In genomic region chr17:58312824-58313223, GRCh38 we compare ENCODE assay signal across 3 cellular contexts.
TF ChIP-seq lines count a peak whose summit lies in the region.

No MANE protein-coding gene starts in this region.

TF ChIP-seq in SK-N-SH, 30 proteins besides CTCF, POLR2A, EP300 and RAD21:
- TF ChIP-seq TEAD4 (IDR thresholded peaks at IDR 0.05; ENCODE audit: borderline replicate concordance, insufficient read depth) (no peak), ELF1 (IDR thresholded peaks at IDR 0.05) (no peak), PBX3 (IDR thresholded peaks at IDR 0.05) (no peak), MEF2A (IDR thresholded peaks at IDR 0.05; ENCODE audit: borderline replicate concordance, low read depth) (no peak), NRF1 (IDR thresholded peaks at IDR 0.05; ENCODE audit: low read depth, low read length) (no peak), JUND (IDR thresholded peaks at IDR 0.05) (no peak), GABPA (IDR thresholded peaks at IDR 0.05; ENCODE audit: low read depth) (no peak), CHD2 (IDR thresholded peaks at IDR 0.05; ENCODE audit: low read length, partially characterized antibody) (no peak), FOSL2 (IDR thresholded peaks at IDR 0.05; ENCODE audit: borderline replicate concordance, low read depth) (no peak), TAF1 (IDR thresholded peaks at IDR 0.05; ENCODE audit: borderline replicate concordance, low read depth, low read length) (no peak), IRF3 (IDR thresholded peaks at IDR 0.05; ENCODE audit: low read depth, low read length) (no peak), USF2 (IDR thresholded peaks at IDR 0.05; ENCODE audit: borderline replicate concordance, low read depth, low read length) (no peak), RXRA (IDR thresholded peaks at IDR 0.05; ENCODE audit: borderline replicate concordance, low read depth) (no peak), NFIC (IDR thresholded peaks at IDR 0.05; ENCODE audit: borderline replicate concordance) (no peak), RFX5 (IDR thresholded peaks at IDR 0.05; ENCODE audit: low read length) (no peak)

TF ChIP-seq in SK-N-SH treated with all-trans-retinoic acid at 6 μM for 48 hours, 23 proteins besides CTCF, POLR2A, EP300 and RAD21:
- TF ChIP-seq, protein P1, sequence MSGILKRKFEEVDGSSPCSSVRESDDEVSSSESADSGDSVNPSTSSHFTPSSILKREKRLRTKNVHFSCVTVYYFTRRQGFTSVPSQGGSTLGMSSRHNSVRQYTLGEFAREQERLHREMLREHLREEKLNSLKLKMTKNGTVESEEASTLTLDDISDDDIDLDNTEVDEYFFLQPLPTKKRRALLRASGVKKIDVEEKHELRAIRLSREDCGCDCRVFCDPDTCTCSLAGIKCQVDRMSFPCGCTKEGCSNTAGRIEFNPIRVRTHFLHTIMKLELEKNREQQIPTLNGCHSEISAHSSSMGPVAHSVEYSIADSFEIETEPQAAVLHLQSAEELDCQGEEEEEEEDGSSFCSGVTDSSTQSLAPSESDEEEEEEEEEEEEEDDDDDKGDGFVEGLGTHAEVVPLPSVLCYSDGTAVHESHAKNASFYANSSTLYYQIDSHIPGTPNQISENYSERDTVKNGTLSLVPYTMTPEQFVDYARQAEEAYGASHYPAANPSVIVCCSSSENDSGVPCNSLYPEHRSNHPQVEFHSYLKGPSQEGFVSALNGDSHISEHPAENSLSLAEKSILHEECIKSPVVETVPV (CRISPR knock-in tag; IDR thresholded peaks at IDR 0.05): no peak
- TF ChIP-seq OSR1 (CRISPR knock-in tag; IDR thresholded peaks at IDR 0.05): no peak
- no peak for TF ChIP-seq ESRRG (CRISPR knock-in tag; IDR thresholded peaks at IDR 0.05)
- TF ChIP-seq, protein P2, sequence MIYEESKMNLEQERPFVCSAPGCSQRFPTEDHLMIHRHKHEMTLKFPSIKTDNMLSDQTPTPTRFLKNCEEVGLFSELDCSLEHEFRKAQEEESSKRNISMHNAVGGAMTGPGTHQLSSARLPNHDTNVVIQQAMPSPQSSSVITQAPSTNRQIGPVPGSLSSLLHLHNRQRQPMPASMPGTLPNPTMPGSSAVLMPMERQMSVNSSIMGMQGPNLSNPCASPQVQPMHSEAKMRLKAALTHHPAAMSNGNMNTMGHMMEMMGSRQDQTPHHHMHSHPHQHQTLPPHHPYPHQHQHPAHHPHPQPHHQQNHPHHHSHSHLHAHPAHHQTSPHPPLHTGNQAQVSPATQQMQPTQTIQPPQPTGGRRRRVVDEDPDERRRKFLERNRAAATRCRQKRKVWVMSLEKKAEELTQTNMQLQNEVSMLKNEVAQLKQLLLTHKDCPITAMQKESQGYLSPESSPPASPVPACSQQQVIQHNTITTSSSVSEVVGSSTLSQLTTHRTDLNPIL (CRISPR knock-in tag; IDR thresholded peaks at IDR 0.05; ENCODE audit: low read depth): no peak
- no peak for TF ChIP-seq GLIS3 (CRISPR knock-in tag; IDR thresholded peaks at IDR 0.05)
- no peak for TF ChIP-seq ZNF70 (CRISPR knock-in tag; IDR thresholded peaks at IDR 0.05)
- no peak for TF ChIP-seq RARB (CRISPR knock-in tag; IDR thresholded peaks at IDR 0.05)

TF ChIP-seq in IMR-90, 13 proteins besides CTCF, POLR2A, EP300 and RAD21:
- TF ChIP-seq CHD1 (IDR thresholded peaks at IDR 0.05; ENCODE audit: low read depth, low read length): no peak
- TF ChIP-seq MXI1 (IDR thresholded peaks at IDR 0.05; ENCODE audit: borderline replicate concordance, low read depth, low read length): no peak
- no peak; the same call in 1 of the 2 replicates for TF ChIP-seq SMC3 (IDR thresholded peaks at IDR 0.05; ENCODE audit: low read depth, low read length)
- no peak for TF ChIP-seq RFX5 (IDR thresholded peaks at IDR 0.05; ENCODE audit: low read depth, low read length)
- TF ChIP-seq, protein P3, sequence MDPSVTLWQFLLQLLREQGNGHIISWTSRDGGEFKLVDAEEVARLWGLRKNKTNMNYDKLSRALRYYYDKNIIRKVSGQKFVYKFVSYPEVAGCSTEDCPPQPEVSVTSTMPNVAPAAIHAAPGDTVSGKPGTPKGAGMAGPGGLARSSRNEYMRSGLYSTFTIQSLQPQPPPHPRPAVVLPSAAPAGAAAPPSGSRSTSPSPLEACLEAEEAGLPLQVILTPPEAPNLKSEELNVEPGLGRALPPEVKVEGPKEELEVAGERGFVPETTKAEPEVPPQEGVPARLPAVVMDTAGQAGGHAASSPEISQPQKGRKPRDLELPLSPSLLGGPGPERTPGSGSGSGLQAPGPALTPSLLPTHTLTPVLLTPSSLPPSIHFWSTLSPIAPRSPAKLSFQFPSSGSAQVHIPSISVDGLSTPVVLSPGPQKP (IDR thresholded peaks at IDR 0.05; ENCODE audit: borderline replicate concordance, low read depth, low read length): no peak
